Comparison of ENCODE assay signal across 8 cellular contexts in genomic region chr1:121362234-121362883, GRCh38.
DNase-seq lines count a peak whose midpoint lies in the region; ATAC-seq and TF ChIP-seq lines count a peak whose summit lies in the region.
"Not testable (repeated sequence)": the region's sequence is repeated elsewhere in the genome, so short reads cannot be mapped to it uniquely, and the experiment has no call there.

No MANE protein-coding gene starts in this region.

- H2AFZ ChIP-seq in IMR-90 (replicated peaks; ENCODE audit: low read length, poor library complexity) = not testable (repeated sequence)

- H3K14ac ChIP-seq in IMR-90 (replicated peaks; ENCODE audit: low read depth, low read length) = not testable (repeated sequence)

- not testable (repeated sequence) for BruUV-seq in IMR-90 (replicated peaks; lab: Mats Ljungman, UMichigan)

- not testable (repeated sequence) for TF ChIP-seq POLR2A in IMR-90 (IDR thresholded peaks at IDR 0.05; ENCODE audit: low read depth, low read length); spleen (IDR thresholded peaks at IDR 0.05)

- ATAC-seq in IMR-90 (ENCODE audit: low read depth) = peak; percentile 84
- ATAC-seq in SK-N-SH treated with all-trans-retinoic acid at 6 μM for 48 hours = peak; percentile 74
- peak; percentile 59 to 93 for ATAC-seq in activated naive CD4-positive, alpha-beta T cell treated with anti-CD3 and anti-CD28 coated beads, Interleukin-2, amount 50 U/mL, for 72 hours
- peak; percentile 45 for ATAC-seq in foreskin keratinocyte
- ATAC-seq in lower lobe of right lung = peak; percentile 84 to 89
- ATAC-seq in aorta (ENCODE audit: low FRiP score) = peak; percentile 76

- WGBS in IMR-90 (ENCODE audit: extremely low coverage in 2 of 2, insufficient read length in 1 of 2), 2 experiments = no CpG with 5 or more reads among the region's 4 CpGs
- 23 to 44% (median 27%) methylated on average over 2 to 3 of the region's 4 CpGs for WGBS in spleen, 5 donors
- 43 to 59% methylated on average over 1 to 3 of the region's 4 CpGs for WGBS in aorta, 2 donors

- H3K36me3 ChIP-seq in IMR-90 (ENCODE audit: control insufficient read depth, insufficient read depth, low read length); lower lobe of right lung; spleen; aorta (ENCODE audit: control insufficient read depth in 1 of 2, insufficient read depth in 2 of 2, low read length in 1 of 2): not testable (repeated sequence)

- dilution Hi-C loops in IMR-90 (cut with HindIII; ENCODE audit: low sequenced_read_pairs, unreplicated experiment) = not testable (repeated sequence)

- CTCF ChIA-PET in IMR-90 (lab: Yijun Ruan, JAX) = not testable (repeated sequence)

- not testable (repeated sequence) for H3K9ac ChIP-seq in IMR-90 (ENCODE audit: low read depth, low read length)

- POLR2A ChIA-PET in IMR-90 (lab: Charles Lee; ENCODE audit: unreplicated experiment) = not testable (repeated sequence)

- H3K9me1 ChIP-seq in IMR-90 (ENCODE audit: insufficient read depth, low read length) = not testable (repeated sequence)

- peak overlapping the region; percentile 21; the same call in 1 of the 2 replicates for H3K27ac ChIP-seq in IMR-90 (ENCODE audit: insufficient read depth, low read length)
- H3K27ac ChIP-seq in foreskin keratinocyte; lower lobe of right lung; aorta (ENCODE audit: low read depth in 1 of 2, low read length in 2 of 2): not testable (repeated sequence)
- H3K27ac ChIP-seq in spleen = peak overlapping the region in 4 of 8 donors; percentile 28 to 62 (median 46)

- H3K36me3 Mint-ChIP-seq in activated naive CD4-positive, alpha-beta T cell treated with anti-CD3 and anti-CD28 coated beads, Interleukin-2, amount 50 U/mL, for 72 hours = not testable (repeated sequence)

- not testable (repeated sequence) for H3K4me2 ChIP-seq in IMR-90 (ENCODE audit: low read depth, low read length)

- not testable (repeated sequence) for H2BK15ac ChIP-seq in IMR-90 (ENCODE audit: low read depth, low read length)

- H2BK120ac ChIP-seq in IMR-90 (ENCODE audit: low read depth, low read length) = not testable (repeated sequence)

- not testable (repeated sequence) for TF ChIP-seq CTCF in IMR-90 (conservative IDR thresholded peaks at IDR 0.05; ENCODE audit: low read depth, low read length); foreskin keratinocyte (conservative IDR thresholded peaks at IDR 0.05); lower lobe of right lung (IDR thresholded peaks at IDR 0.05); spleen (IDR thresholded peaks at IDR 0.05 in 8 of 11, conservative IDR thresholded peaks at IDR 0.05 in 3 of 11)

- H3K4me1 ChIP-seq in IMR-90 (ENCODE audit: control insufficient read depth, insufficient read depth, low read length); foreskin keratinocyte; lower lobe of right lung; spleen; aorta (ENCODE audit: control insufficient read depth in 1 of 2, insufficient read depth in 2 of 2, low read length in 2 of 2): not testable (repeated sequence)

- not testable (repeated sequence) for H4K8ac ChIP-seq in IMR-90 (ENCODE audit: low read depth in 2 of 2, low read length in 2 of 2)

- intact Hi-C loops in IMR-90 (cut with micrococcal nuclease); lower lobe of right lung (cut with DNase I); spleen (cut with DNase I; ENCODE audit: low total_unique reads); aorta (cut with DNase I): not testable (repeated sequence)

- not testable (repeated sequence) for H2AK9ac ChIP-seq in IMR-90 (replicated peaks; ENCODE audit: low read depth, low read length, poor library complexity)

- not testable (repeated sequence) for H3K23ac ChIP-seq in IMR-90 (ENCODE audit: low read depth, low read length)

- not testable (repeated sequence) for H3K4me3 ChIP-seq in IMR-90 (ENCODE audit: insufficient read depth, low read depth, low read length); lower lobe of right lung; spleen; aorta (ENCODE audit: low read length in 2 of 2)

- not testable (repeated sequence) for H2BK20ac ChIP-seq in IMR-90 (ENCODE audit: low read depth, low read length)

- H2BK5ac ChIP-seq in IMR-90 (ENCODE audit: low read depth, low read length, poor library complexity, severe bottlenecking) = peak overlapping the region; percentile 50

- not testable (repeated sequence) for H3K4ac ChIP-seq in IMR-90 (ENCODE audit: low read depth, low read length)

- not testable (repeated sequence) for H3K9me3 ChIP-seq in IMR-90 (ENCODE audit: control insufficient read depth, insufficient read depth, low read length); lower lobe of right lung; spleen; aorta (ENCODE audit: control insufficient read depth, low read length)

- not testable (repeated sequence) for H3K79me1 ChIP-seq in IMR-90 (ENCODE audit: low read depth in 1 of 2, low read length in 2 of 2)

- H3K18ac ChIP-seq in IMR-90 (ENCODE audit: low read depth, low read length) = not testable (repeated sequence)

- not testable (repeated sequence) for H4K91ac ChIP-seq in IMR-90 (ENCODE audit: insufficient read depth, low read depth, low read length)

- not testable (repeated sequence) for H4K5ac ChIP-seq in IMR-90 (ENCODE audit: low read depth, low read length)

- H2AK5ac ChIP-seq in IMR-90 (ENCODE audit: low read depth, low read length) = not testable (repeated sequence)

- H4K20me1 ChIP-seq in IMR-90 (ENCODE audit: insufficient read depth, low read length) = not testable (repeated sequence)

- not testable (repeated sequence) for H3K27ac Mint-ChIP-seq in activated naive CD4-positive, alpha-beta T cell treated with anti-CD3 and anti-CD28 coated beads, Interleukin-2, amount 50 U/mL, for 72 hours

- H3K27me3 ChIP-seq in IMR-90 (ENCODE audit: control insufficient read depth, insufficient read depth, low read length); foreskin keratinocyte; lower lobe of right lung (ENCODE audit: low read depth); spleen (replicated peaks in 1 of 7); aorta (ENCODE audit: control insufficient read depth in 1 of 2, insufficient read depth in 2 of 2, low read length in 1 of 2): not testable (repeated sequence)

- in situ Hi-C loops in IMR-90 (cut with MboI; ENCODE audit: low sequenced_read_pairs) = not testable (repeated sequence)

- TF ChIP-seq RAD21 in IMR-90 (IDR thresholded peaks at IDR 0.05; ENCODE audit: low read length) = not testable (repeated sequence)

- H3K56ac ChIP-seq in IMR-90 (ENCODE audit: extremely low read depth, insufficient read depth, low read length) = not testable (repeated sequence)

- not testable (repeated sequence) for H3K9me3 Mint-ChIP-seq in activated naive CD4-positive, alpha-beta T cell treated with anti-CD3 and anti-CD28 coated beads, Interleukin-2, amount 50 U/mL, for 72 hours

- DNase-seq in IMR-90; activated naive CD4-positive, alpha-beta T cell treated with anti-CD3 and anti-CD28 coated beads, Interleukin-2, amount 50 U/mL, for 72 hours (ENCODE audit: low spot score in 2 of 2); foreskin keratinocyte: not testable (repeated sequence)
- peak; percentile 13 for DNase-seq in activated CD4-positive, alpha-beta T cell treated with anti-CD3 and anti-CD28 coated beads for 48 hours
- DNase-seq in lower lobe of right lung = peak; percentile 65
- peak; percentile 71 for DNase-seq in spleen
- DNase-seq in aorta = peak; percentile 71 to 72
